Comparison of ENCODE assay signal across 1 cellular context in genomic region chr1:21311016-21311415, GRCh38.
TF ChIP-seq lines count a peak whose summit lies in the region.

No MANE protein-coding gene starts in this region.

TF ChIP-seq in HepG2, 621 proteins besides CTCF, POLR2A, EP300 and RAD21 (continued from another document):
- TF ChIP-seq SOX5 (CRISPR knock-in tag; IDR thresholded peaks at IDR 0.05; ENCODE audit: borderline replicate concordance) = peak; percentile 36; the same call in 1 of the 2 replicates
- TF ChIP-seq ZNF713 (CRISPR knock-in tag; IDR thresholded peaks at IDR 0.05) = no peak
- TF ChIP-seq SRF (IDR thresholded peaks at IDR 0.05; ENCODE audit: low read depth, low read length) = no peak
- peak; percentile 75 for TF ChIP-seq TEAD3 (CRISPR knock-in tag; optimal IDR thresholded peaks at IDR 0.05; ENCODE audit: borderline replicate concordance)
- TF ChIP-seq KMT2A (CRISPR knock-in tag; IDR thresholded peaks at IDR 0.05) = no peak
- TF ChIP-seq TFAP4 (IDR thresholded peaks at IDR 0.05; ENCODE audit: borderline replicate concordance, low read depth) = no peak
- TF ChIP-seq THYN1 (CRISPR knock-in tag; IDR thresholded peaks at IDR 0.05; ENCODE audit: borderline replicate concordance, low read depth) = no peak
- no peak for TF ChIP-seq ZFP90 (CRISPR knock-in tag; IDR thresholded peaks at IDR 0.05; ENCODE audit: borderline replicate concordance)
- no peak for TF ChIP-seq TFDP2 (CRISPR knock-in tag; IDR thresholded peaks at IDR 0.05)
- no peak for TF ChIP-seq CSRNP1 (CRISPR knock-in tag; IDR thresholded peaks at IDR 0.05)
- TF ChIP-seq CAMTA2 (CRISPR knock-in tag; IDR thresholded peaks at IDR 0.05; ENCODE audit: borderline replicate concordance) = no peak
- TF ChIP-seq FOSL2 (CRISPR knock-in tag; IDR thresholded peaks at IDR 0.05) = peak; percentile 37; the same call in 1 of the 2 replicates
- TF ChIP-seq CEBPG (CRISPR knock-in tag; IDR thresholded peaks at IDR 0.05) = peak; percentile 58
- 0 out of 2 replicates have a peak, but pooled peaks have one; percentile 26 for TF ChIP-seq HMG20B (CRISPR knock-in tag; conservative IDR thresholded peaks at IDR 0.05)
- no peak for TF ChIP-seq SIX1 (CRISPR knock-in tag; IDR thresholded peaks at IDR 0.05; ENCODE audit: borderline replicate concordance)
- TF ChIP-seq SOX13 (IDR thresholded peaks at IDR 0.05) = no peak
- peak in 1 of 2 experiments; percentile 81; a peak in 2 of 4 replicates for TF ChIP-seq SOX13 (CRISPR knock-in tag; conservative IDR thresholded peaks at IDR 0.05 in 1 of 2, IDR thresholded peaks at IDR 0.05 in 1 of 2)
